ENCODE assay signal across 1 cellular context in genomic region chr17:42521036-42521435, GRCh38.
TF ChIP-seq lines count a peak whose summit lies in the region.

No MANE protein-coding gene starts in this region.

TF ChIP-seq in endothelial cell of umbilical vein, 7 proteins besides CTCF, POLR2A, EP300 and RAD21:
- no peak for TF ChIP-seq EZH2 (IDR thresholded peaks at IDR 0.05; ENCODE audit: borderline replicate concordance, low read depth, low read length, severe bottlenecking)
- no peak for TF ChIP-seq POLR2AphosphoS5 (IDR thresholded peaks at IDR 0.05; ENCODE audit: insufficient read depth, low read depth, low read length)
- no peak for TF ChIP-seq FOS (IDR thresholded peaks at IDR 0.05; ENCODE audit: borderline replicate concordance, insufficient read depth, low read length)
- no peak for TF ChIP-seq JUN (IDR thresholded peaks at IDR 0.05; ENCODE audit: borderline replicate concordance, insufficient read depth, insufficient read length, low read depth)
- TF ChIP-seq MAX (IDR thresholded peaks at IDR 0.05; ENCODE audit: insufficient read depth, insufficient read length) = no peak
- no peak for TF ChIP-seq MYC (IDR thresholded peaks at IDR 0.05; ENCODE audit: low read depth, low read length)
- TF ChIP-seq GATA2 (IDR thresholded peaks at IDR 0.05; ENCODE audit: insufficient read depth, insufficient read length, low read depth, low read length) = no peak
TF ChIP-seq in endothelial cell of umbilical vein: peak in this region for 0.
